Comparison of ENCODE assay signal across 10 cellular contexts in genomic region chr5:74016373-74016772, GRCh38.
DNase-seq lines count a peak whose midpoint lies in the region; ATAC-seq, FAIRE-seq and TF ChIP-seq lines count a peak whose summit lies in the region.
"Had no signal": no experiment of that assay in that cellular context is flagged by ENCODE, and none has a peak within 500 bp of the region (broad histone marks: within the 10 kb centered on the region; RNA-seq: fewer than 3 reads in every experiment).

No MANE protein-coding gene starts in this region.

- H3K4me2 ChIP-seq in K562 (ENCODE audit: insufficient read depth, low read length) = no peak overlapping the region

- peaks cover 43% of the 10 kb centered on the region for H3K4me1 Mint-ChIP-seq in nephron

- H3K36me3 Mint-ChIP-seq in nephron (ENCODE audit: low read depth) = no peaks in the 10 kb centered on the region

- no peak overlapping the region for H3K4me3 ChIP-seq in K562

- POLR2A ChIA-PET in K562 (lab: Yijun Ruan, JAX) = no interaction called here

- intact Hi-C loops in K562 (cut with micrococcal nuclease) = no loop called here

- ATAC-seq in HG03354 (IDR thresholded peaks at IDR 0.05; ENCODE audit: poor library complexity, severe bottlenecking, unreplicated experiment) = peak; percentile 44
- peak; percentile 94 for ATAC-seq in K562

- no peak for TF ChIP-seq POLR2A in K562 (conservative IDR thresholded peaks at IDR 0.05)

- H3K27ac ChIP-seq in K562 (ENCODE audit: extremely low read depth, low read depth, low read length) (no peak overlapping the region), caudate nucleus (ENCODE audit: low read depth, low read length) (no peak overlapping the region)

- TF ChIP-seq CTCF in K562 (IDR thresholded peaks at IDR 0.05 in 2 of 3, conservative IDR thresholded peaks at IDR 0.05 in 1 of 3; ENCODE audit: insufficient read depth in 2 of 3, low read depth in 1 of 3, low read length in 3 of 3) (peak; percentile 48 to 64 (median 51); a peak in 5 of 6 replicates), nephron (IDR thresholded peaks at IDR 0.05; ENCODE audit: unreplicated experiment in 3 of 3) (no peak)

- no TSS peak for BruUV-seq in K562 (replicated peaks; lab: Mats Ljungman, UMichigan)

- TF ChIP-seq EP300 in K562 (IDR thresholded peaks at IDR 0.05; ENCODE audit: low read length) = no peak

- no peak overlapping the region for H2AFZ ChIP-seq in K562 (ENCODE audit: low read depth, low read length)

- H3K9ac ChIP-seq in K562 (ENCODE audit: insufficient read depth in 1 of 2, low read depth in 2 of 2, low read length in 2 of 2) = no peak overlapping the region

- H3K4me1 ChIP-seq in K562 (replicated peaks in 1 of 2; ENCODE audit: control insufficient read depth in 2 of 2, insufficient read depth in 2 of 2, low read length in 2 of 2) = no peaks in the 10 kb centered on the region

- H3K27ac Mint-ChIP-seq in nephron = peak overlapping the region; percentile 7 to 61 (median 60)

- in situ Hi-C loops in K562 (cut with MboI) = no loop called here

- 0 out of 2 replicates have a peak, but pooled peaks cover 3% of the 10 kb centered on the region for H4K20me1 ChIP-seq in K562 (replicated peaks; ENCODE audit: control insufficient read depth, insufficient read depth, low read length)

- H3K9me3 Mint-ChIP-seq in nephron = no peaks in the 10 kb centered on the region

- DNase-seq in NCI-H146 (lab: John Stamatoyannopoulos, UW) (peak; percentile 22), NCI-H146 treated with DMSO at 0.1 percent for 48 hours (lab: John Stamatoyannopoulos, UW; ENCODE audit: unreplicated experiment) (no peak), K562 (ENCODE audit: extremely low read depth in 1 of 4, low spot score in 3 of 4) (peak; percentile 34 to 78 (median 62)), cerebellum (ENCODE audit: low spot score) (no peak), caudate nucleus (lab: John Stamatoyannopoulos, UW) (no peak), pons (ENCODE audit: low spot score) (no peak)
- DNase-seq: aorta, NCI-H2107 had no signal

- no peak overlapping the region for H3K4me3 Mint-ChIP-seq in nephron

- H3K79me2 ChIP-seq in K562 (ENCODE audit: control insufficient read depth, insufficient read depth, low read length) = no peaks in the 10 kb centered on the region

- WGBS in K562 (ENCODE audit: insufficient coverage, low coverage, missing lambda C conversion rate) = 0% methylated on average over 3 of the region's 4 CpGs

- no peaks in the 10 kb centered on the region for H3K27me3 Mint-ChIP-seq in nephron (ENCODE audit: low read depth)

- H3K9me3 ChIP-seq in K562 (replicated peaks; ENCODE audit: control insufficient read depth, insufficient read depth, low read depth, low read length) = no peaks in the 10 kb centered on the region

- no peaks in the 10 kb centered on the region for H3K9me1 ChIP-seq in K562 (ENCODE audit: control insufficient read depth, insufficient read depth, low read length)

- CTCF ChIA-PET in K562 (lab: Yijun Ruan, JAX; ENCODE audit: low intra/inter-chr PET ratio) = no interaction called here

- peak; percentile 65 for FAIRE-seq in K562 (lab: Jason Lieb, UNC)

- peaks cover 0 to 6% of the 10 kb centered on the region in 2 experiments; a peak in 1 of 5 replicates for H3K27me3 ChIP-seq in K562 (ENCODE audit: control insufficient read depth in 2 of 2, insufficient read depth in 2 of 2, low read length in 2 of 2)

- H3K36me3 ChIP-seq in K562 (ENCODE audit: control insufficient read depth, insufficient read depth, low read length) = no peaks in the 10 kb centered on the region

- TF ChIP-seq RAD21 in K562 (CRISPR knock-in tag; conservative IDR thresholded peaks at IDR 0.05 in 1 of 2, IDR thresholded peaks at IDR 0.05 in 1 of 2) = no peak; a peak in 1 of 4 replicates

TF ChIP-seq in K562, 482 proteins besides CTCF, POLR2A, EP300 and RAD21 (continues in another document):
- TF ChIP-seq KAT7 (CRISPR knock-in tag; IDR thresholded peaks at IDR 0.05; ENCODE audit: borderline replicate concordance) (no peak), SPI1 (IDR thresholded peaks at IDR 0.05; ENCODE audit: borderline replicate concordance, low read depth, low read length) (peak; percentile 79), ARID1B (IDR thresholded peaks at IDR 0.05) (no peak), HMGN3 (IDR thresholded peaks at IDR 0.05; ENCODE audit: borderline replicate concordance, extremely low read depth, insufficient read length, low read depth, low read length) (no peak), JUND (IDR thresholded peaks at IDR 0.05; ENCODE audit: borderline replicate concordance, low read depth, low read length) (peak; percentile 89), JUND (tag; IDR thresholded peaks at IDR 0.05; ENCODE audit: borderline replicate concordance, low read depth, low read length) (peak; percentile 82; the same call in 1 of the 3 replicates), BHLHE40 (IDR thresholded peaks at IDR 0.05; ENCODE audit: low read length) (no peak), RBM39 (optimal IDR thresholded peaks at IDR 0.05; ENCODE audit: low read depth, low read length) (no peak), L3MBTL2 (IDR thresholded peaks at IDR 0.05) (no peak), STAG1 (CRISPR knock-in tag; IDR thresholded peaks at IDR 0.05; ENCODE audit: borderline replicate concordance) (0 out of 2 replicates have a peak, but pooled peaks have one; percentile 9), XRCC3 (IDR thresholded peaks at IDR 0.05) (no peak), ATF3 (IDR thresholded peaks at IDR 0.05) (peak; percentile 74), ATF3 (CRISPR knock-in tag; conservative IDR thresholded peaks at IDR 0.05) (no peak), TCF15 (CRISPR knock-in tag; IDR thresholded peaks at IDR 0.05) (no peak), ZNF830 (CRISPR knock-in tag; IDR thresholded peaks at IDR 0.05) (no peak), ELF1 (tag; IDR thresholded peaks at IDR 0.05) (no peak), PTTG1 (tag; IDR thresholded peaks at IDR 0.05; ENCODE audit: low read depth) (no peak)
- TF ChIP-seq, protein P1, sequence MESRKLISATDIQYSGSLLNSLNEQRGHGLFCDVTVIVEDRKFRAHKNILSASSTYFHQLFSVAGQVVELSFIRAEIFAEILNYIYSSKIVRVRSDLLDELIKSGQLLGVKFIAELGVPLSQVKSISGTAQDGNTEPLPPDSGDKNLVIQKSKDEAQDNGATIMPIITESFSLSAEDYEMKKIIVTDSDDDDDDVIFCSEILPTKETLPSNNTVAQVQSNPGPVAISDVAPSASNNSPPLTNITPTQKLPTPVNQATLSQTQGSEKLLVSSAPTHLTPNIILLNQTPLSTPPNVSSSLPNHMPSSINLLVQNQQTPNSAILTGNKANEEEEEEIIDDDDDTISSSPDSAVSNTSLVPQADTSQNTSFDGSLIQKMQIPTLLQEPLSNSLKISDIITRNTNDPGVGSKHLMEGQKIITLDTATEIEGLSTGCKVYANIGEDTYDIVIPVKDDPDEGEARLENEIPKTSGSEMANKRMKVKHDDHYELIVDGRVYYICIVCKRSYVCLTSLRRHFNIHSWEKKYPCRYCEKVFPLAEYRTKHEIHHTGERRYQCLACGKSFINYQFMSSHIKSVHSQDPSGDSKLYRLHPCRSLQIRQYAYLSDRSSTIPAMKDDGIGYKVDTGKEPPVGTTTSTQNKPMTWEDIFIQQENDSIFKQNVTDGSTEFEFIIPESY (CRISPR knock-in tag; IDR thresholded peaks at IDR 0.05) = no peak
- TF ChIP-seq, protein P2, sequence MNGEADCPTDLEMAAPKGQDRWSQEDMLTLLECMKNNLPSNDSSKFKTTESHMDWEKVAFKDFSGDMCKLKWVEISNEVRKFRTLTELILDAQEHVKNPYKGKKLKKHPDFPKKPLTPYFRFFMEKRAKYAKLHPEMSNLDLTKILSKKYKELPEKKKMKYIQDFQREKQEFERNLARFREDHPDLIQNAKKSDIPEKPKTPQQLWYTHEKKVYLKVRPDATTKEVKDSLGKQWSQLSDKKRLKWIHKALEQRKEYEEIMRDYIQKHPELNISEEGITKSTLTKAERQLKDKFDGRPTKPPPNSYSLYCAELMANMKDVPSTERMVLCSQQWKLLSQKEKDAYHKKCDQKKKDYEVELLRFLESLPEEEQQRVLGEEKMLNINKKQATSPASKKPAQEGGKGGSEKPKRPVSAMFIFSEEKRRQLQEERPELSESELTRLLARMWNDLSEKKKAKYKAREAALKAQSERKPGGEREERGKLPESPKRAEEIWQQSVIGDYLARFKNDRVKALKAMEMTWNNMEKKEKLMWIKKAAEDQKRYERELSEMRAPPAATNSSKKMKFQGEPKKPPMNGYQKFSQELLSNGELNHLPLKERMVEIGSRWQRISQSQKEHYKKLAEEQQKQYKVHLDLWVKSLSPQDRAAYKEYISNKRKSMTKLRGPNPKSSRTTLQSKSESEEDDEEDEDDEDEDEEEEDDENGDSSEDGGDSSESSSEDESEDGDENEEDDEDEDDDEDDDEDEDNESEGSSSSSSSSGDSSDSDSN (IDR thresholded peaks at IDR 0.05; ENCODE audit: borderline replicate concordance in 1 of 2, low read depth in 2 of 2, low read length in 2 of 2) = no peak
- TF ChIP-seq, protein P3, sequence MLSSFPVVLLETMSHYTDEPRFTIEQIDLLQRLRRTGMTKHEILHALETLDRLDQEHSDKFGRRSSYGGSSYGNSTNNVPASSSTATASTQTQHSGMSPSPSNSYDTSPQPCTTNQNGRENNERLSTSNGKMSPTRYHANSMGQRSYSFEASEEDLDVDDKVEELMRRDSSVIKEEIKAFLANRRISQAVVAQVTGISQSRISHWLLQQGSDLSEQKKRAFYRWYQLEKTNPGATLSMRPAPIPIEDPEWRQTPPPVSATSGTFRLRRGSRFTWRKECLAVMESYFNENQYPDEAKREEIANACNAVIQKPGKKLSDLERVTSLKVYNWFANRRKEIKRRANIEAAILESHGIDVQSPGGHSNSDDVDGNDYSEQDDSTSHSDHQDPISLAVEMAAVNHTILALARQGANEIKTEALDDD (IDR thresholded peaks at IDR 0.05) = no peak

Comparison
In these comparisons a context has a peak if more than half of its experiments do, and no peak if none do; other contexts are left out.
1. DNase-seq: peak in NCI-H146 (single experiment) and K562 (4 of 4); none in NCI-H146 treated with DMSO at 0.1 percent for 48 hours (single experiment), cerebellum (single experiment), caudate nucleus (0 of 61) and pons (single experiment).
2. CTCF ChIP-seq: peak in K562 (3 of 3); none in nephron (0 of 3).